In genomic region chr17:83103938-83104311, GRCh38 we compare ENCODE assay signal across 14 cellular contexts. TPM values are rescaled to one million over a fixed set of nuclear protein-coding genes. Genes with fewer than 3 reads are reported as not detected.
DNase-seq lines count a peak whose midpoint lies in the region; ATAC-seq and TF ChIP-seq lines count a peak whose summit lies in the region.
"Had no signal": no experiment of that assay in that cellular context is flagged by ENCODE, and none has a peak within 500 bp of the region (broad histone marks: within the 10 kb centered on the region; RNA-seq: fewer than 3 reads in every experiment).

No MANE protein-coding gene starts in this region.

- H3K36me3 ChIP-seq in mucosa of descending colon (ENCODE audit: low read depth) (no peaks in the 10 kb centered on the region), tibial nerve (no peaks in the 10 kb centered on the region)

- H3K4me3 ChIP-seq in mucosa of descending colon (no peak overlapping the region), tibial nerve (no peak overlapping the region)

- no peak for TF ChIP-seq CTCF in mucosa of descending colon (IDR thresholded peaks at IDR 0.05)
- TF ChIP-seq CTCF in tibial nerve (IDR thresholded peaks at IDR 0.05): no peak
- no peak for TF ChIP-seq CTCF in foreskin keratinocyte (conservative IDR thresholded peaks at IDR 0.05)
- TF ChIP-seq CTCF in GM20000 (IDR thresholded peaks at IDR 0.05; ENCODE audit: extremely low read depth, missing control alignments): no peak

- no peaks in the 10 kb centered on the region for H3K9me3 Mint-ChIP-seq in activated naive CD4-positive, alpha-beta T cell treated with anti-CD3 and anti-CD28 coated beads for 36 hours
- H3K9me3 Mint-ChIP-seq in T-cell: no peaks in the 10 kb centered on the region
- H3K9me3 Mint-ChIP-seq: stimulated activated naive CD8-positive, alpha-beta T cell treated with anti-CD3 and anti-CD28 coated beads, Interleukin-15, amount 100 ng/mL, for 72 hours had no signal

- peaks cover 7% of the 10 kb centered on the region for H3K4me1 Mint-ChIP-seq in activated naive CD4-positive, alpha-beta T cell treated with anti-CD3 and anti-CD28 coated beads for 36 hours (ENCODE audit: low read depth)
- H3K4me1 Mint-ChIP-seq in T-cell: peaks cover 2 to 11% (median 9%) of the 10 kb centered on the region in 3 donors

- POLR2A ChIA-PET in T-cell (lab: Charles Lee): no interaction called here

- TF ChIP-seq EP300 in tibial nerve (IDR thresholded peaks at IDR 0.05): no peak

- peaks cover 28% of the 10 kb centered on the region for H3K27me3 Mint-ChIP-seq in activated naive CD4-positive, alpha-beta T cell treated with anti-CD3 and anti-CD28 coated beads for 36 hours (ENCODE audit: low read depth)
- H3K27me3 Mint-ChIP-seq in T-cell: peaks cover 9 to 23% of the 10 kb centered on the region in 2 donors

- peaks cover 43% of the 10 kb centered on the region for H3K4me1 ChIP-seq in mucosa of descending colon (ENCODE audit: low read depth)
- peaks cover 0 to 90% (median 49%) of the 10 kb centered on the region in 4 donors for H3K4me1 ChIP-seq in tibial nerve
- H3K4me1 ChIP-seq in foreskin keratinocyte: no peaks in the 10 kb centered on the region

- CTCF ChIA-PET in activated naive CD4-positive, alpha-beta T cell treated with anti-CD3 and anti-CD28 coated beads for 36 hours (lab: Charles Lee): no interaction called here
- CTCF ChIA-PET in T-cell (lab: Charles Lee): no interaction called here

- H3K27ac ChIP-seq in tibial nerve (peak overlapping the region in 3 of 4 donors; percentile 51 to 85 (median 73)), foreskin keratinocyte (no peak overlapping the region)

- intact Hi-C loops in activated naive CD4-positive, alpha-beta T cell treated with anti-CD3 and anti-CD28 coated beads for 36 hours (cut with micrococcal nuclease): no loop called here
- intact Hi-C loops in mucosa of descending colon (cut with DNase I, micrococcal nuclease): no loop called here

- no peaks in the 10 kb centered on the region for H3K27me3 ChIP-seq in tibial nerve
- H3K27me3 ChIP-seq in foreskin keratinocyte: peaks cover 26% of the 10 kb centered on the region

- DNase-seq in activated naive CD4-positive, alpha-beta T cell treated with anti-CD3 and anti-CD28 coated beads for 36 hours: no peak
- no peak for DNase-seq in activated naive CD4-positive, alpha-beta T cell treated with anti-CD3 and anti-CD28 coated beads, Interleukin-2, amount 50 U/mL, for 16 hours
- DNase-seq in T-cell (no peak), mucosa of descending colon (peak in 2 of 3 donors; percentile 62 to 67), tibial nerve (ENCODE audit: low spot score in 2 of 2) (no peak), foreskin keratinocyte (no peak), GM20000 (ENCODE audit: low spot score) (no peak)
- DNase-seq: glutamatergic neuron; NCI-H187 treated with DMSO at 0.1 percent for 48 hours; NCI-H446; stimulated activated naive CD8-positive, alpha-beta T cell treated with anti-CD3 and anti-CD28 coated beads, Interleukin-15, amount 100 ng/mL, for 72 hours had no signal

- H3K27ac Mint-ChIP-seq in activated naive CD4-positive, alpha-beta T cell treated with anti-CD3 and anti-CD28 coated beads for 36 hours: no peak overlapping the region
- no peak overlapping the region for H3K27ac Mint-ChIP-seq in T-cell

- no peaks in the 10 kb centered on the region for H3K9me3 ChIP-seq in mucosa of descending colon
- H3K9me3 ChIP-seq in tibial nerve: no peaks in the 10 kb centered on the region

- WGBS in tibial nerve, 2 donors: 40 to 61% methylated on average over 11 of the region's 11 CpGs

- no peaks in the 10 kb centered on the region for H3K36me3 Mint-ChIP-seq in activated naive CD4-positive, alpha-beta T cell treated with anti-CD3 and anti-CD28 coated beads for 36 hours (ENCODE audit: low read depth)
- no peaks in the 10 kb centered on the region for H3K36me3 Mint-ChIP-seq in T-cell
- H3K36me3 Mint-ChIP-seq: CD14-positive monocyte had no signal

- no peak for ATAC-seq in T-cell (replicated peaks in 1 of 4)
- no peak for ATAC-seq in mucosa of descending colon
- no peak for ATAC-seq in foreskin keratinocyte
- ATAC-seq in HG02884 (IDR thresholded peaks at IDR 0.05; ENCODE audit: unreplicated experiment): no peak
- ATAC-seq: left lobe of liver; stimulated activated naive CD8-positive, alpha-beta T cell treated with anti-CD3 and anti-CD28 coated beads, Interleukin-15, amount 100 ng/mL, for 72 hours had no signal

- H3K4me3 Mint-ChIP-seq in activated naive CD4-positive, alpha-beta T cell treated with anti-CD3 and anti-CD28 coated beads for 36 hours: peak overlapping the region; percentile 12
- H3K4me3 Mint-ChIP-seq in T-cell: peak overlapping the region in 2 of 3 donors; percentile 24 to 50

- TF ChIP-seq POLR2A in tibial nerve (IDR thresholded peaks at IDR 0.05): peak in 1 of 2 donors; percentile 15

RNA-seq across cellular contexts. Expression of gene METRNL, which starts 24.5 kb away (rescaled TPM):
- total RNA-seq in activated naive CD4-positive, alpha-beta T cell treated with anti-CD3 and anti-CD28 coated beads for 36 hours: 10 to 100 TPM; 14.4 to 15.2 TPM
- total RNA-seq in T-cell: 10 to 100 TPM in 3 of 5 donors, 1 to 10 TPM in 2; 7.0 to 50.8 (median 11.9) TPM
- 100 to 1,000 TPM in 2 of 3 donors, 10 to 100 TPM in 1; 78.6 to 134 (median 116) TPM for total RNA-seq in mucosa of descending colon
- 100 to 1,000 TPM; 112 to 162 (median 147) TPM for total RNA-seq in tibial nerve
- 1.4 and 2.0 TPM in 2 replicates for total RNA-seq in foreskin keratinocyte
- polyA plus RNA-seq in foreskin keratinocyte: 2.0 and 3.6 TPM in 2 replicates

Comparison
In these comparisons a context has a peak if more than half of its experiments do, and no peak if none do; other contexts are left out.
1. DNase-seq: peak in mucosa of descending colon (2 of 3); none in activated naive CD4-positive, alpha-beta T cell treated with anti-CD3 and anti-CD28 coated beads for 36 hours (single experiment), activated naive CD4-positive, alpha-beta T cell treated with anti-CD3 and anti-CD28 coated beads, Interleukin-2, amount 50 U/mL, for 16 hours (single experiment), T-cell (0 of 34), tibial nerve (0 of 2), foreskin keratinocyte (0 of 2) and GM20000 (single experiment).